ENCODE assay signal across 19 cellular contexts in genomic region chr17:69538795-69539194, GRCh38.
A peak's percentile ranks its signal among the peaks of the same experiment; 100 is the strongest.
DNase-seq lines count a peak whose midpoint lies in the region; ATAC-seq and TF ChIP-seq lines count a peak whose summit lies in the region.
"Had no signal": no experiment of that assay in that cellular context is flagged by ENCODE, and none has a peak within 500 bp of the region (broad histone marks: within the 10 kb centered on the region; RNA-seq: fewer than 3 reads in every experiment).

No MANE protein-coding gene starts in this region.

- no peaks in the 10 kb centered on the region for H3K4me1 ChIP-seq in Karpas-422 (ENCODE audit: low read length)
- H3K4me1 ChIP-seq: Caco-2 had no signal

- peak overlapping the region; percentile 71 for H3K27ac Mint-ChIP-seq in activated T-cell treated with anti-CD3 and anti-CD28 coated beads, Interleukin-2, amount 50 U/mL, for 24 hours
- peak overlapping the region; percentile 64 for H3K27ac Mint-ChIP-seq in progenitor cell of endocrine pancreas
- H3K27ac Mint-ChIP-seq: CD4-positive, alpha-beta T cell had no signal

- H3K4me3 Mint-ChIP-seq in activated T-cell treated with anti-CD3 and anti-CD28 coated beads, Interleukin-2, amount 50 U/mL, for 24 hours = no peak overlapping the region
- H3K4me3 Mint-ChIP-seq in activated T-cell treated with anti-CD3 and anti-CD28 coated beads, Interleukin-2, amount 50 U/mL, for 4 hours = no peak overlapping the region
- H3K4me3 Mint-ChIP-seq in progenitor cell of endocrine pancreas (ENCODE audit: low read depth) = no peak overlapping the region
- H3K4me3 Mint-ChIP-seq: CD4-positive, alpha-beta T cell had no signal

- ATAC-seq in activated T-cell treated with anti-CD3 and anti-CD28 coated beads, Interleukin-2, amount 50 U/mL, for 4 hours = no peak
- no peak for ATAC-seq in GM18505 (IDR thresholded peaks at IDR 0.05; ENCODE audit: unreplicated experiment)

- no peak overlapping the region for H3K4me2 ChIP-seq in Karpas-422 (ENCODE audit: low read depth, low read length, poor library complexity, severe bottlenecking)
- H3K4me2 ChIP-seq: KMS-11 had no signal

- no peak overlapping the region for H3K9ac ChIP-seq in Karpas-422 (ENCODE audit: low read length)
- H3K9ac ChIP-seq: KMS-11 had no signal

- no peaks in the 10 kb centered on the region for H3K79me2 ChIP-seq in Karpas-422 (ENCODE audit: low read length)

- no peaks in the 10 kb centered on the region for H3K9me2 ChIP-seq in Karpas-422 (replicated peaks; ENCODE audit: insufficient read depth, low read length)

- H3K9me3 ChIP-seq in WERI-Rb-1 (ENCODE audit: severe bottlenecking) = peaks cover 6% of the 10 kb centered on the region
- no peaks in the 10 kb centered on the region for H3K9me3 ChIP-seq in Karpas-422 (ENCODE audit: low read length)
- H3K9me3 ChIP-seq: Caco-2 had no signal

- H3K27me3 ChIP-seq in WERI-Rb-1 (ENCODE audit: insufficient read depth, low read depth, severe bottlenecking) (no peaks in the 10 kb centered on the region), Karpas-422 (ENCODE audit: low read length) (no peaks in the 10 kb centered on the region)

- H3K27me3 Mint-ChIP-seq in activated T-cell treated with anti-CD3 and anti-CD28 coated beads, Interleukin-2, amount 50 U/mL, for 24 hours = no peaks in the 10 kb centered on the region
- no peaks in the 10 kb centered on the region for H3K27me3 Mint-ChIP-seq in activated T-cell treated with anti-CD3 and anti-CD28 coated beads, Interleukin-2, amount 50 U/mL, for 4 hours (ENCODE audit: low read depth)
- no peaks in the 10 kb centered on the region for H3K27me3 Mint-ChIP-seq in progenitor cell of endocrine pancreas
- H3K27me3 Mint-ChIP-seq: CD4-positive, alpha-beta T cell had no signal

- TF ChIP-seq CTCF in WERI-Rb-1 (IDR thresholded peaks at IDR 0.05; ENCODE audit: low read depth, low read length) = no peak
- no peak for TF ChIP-seq CTCF in progenitor cell of endocrine pancreas (IDR thresholded peaks at IDR 0.05; ENCODE audit: unreplicated experiment)

- peak overlapping the region; percentile 65 for H3K27ac ChIP-seq in WERI-Rb-1
- peak overlapping the region; percentile 71 for H3K27ac ChIP-seq in epithelial cell of prostate
- H3K27ac ChIP-seq in Karpas-422 (ENCODE audit: low read length) = no peak overlapping the region
- H3K27ac ChIP-seq: KMS-11, RWPE1 had no signal

- H3K36me3 Mint-ChIP-seq in activated T-cell treated with anti-CD3 and anti-CD28 coated beads, Interleukin-2, amount 50 U/mL, for 24 hours (ENCODE audit: low read depth) = peaks cover 70% of the 10 kb centered on the region
- H3K36me3 Mint-ChIP-seq in activated T-cell treated with anti-CD3 and anti-CD28 coated beads, Interleukin-2, amount 50 U/mL, for 4 hours (ENCODE audit: insufficient read depth) = peaks cover 47% of the 10 kb centered on the region
- H3K36me3 Mint-ChIP-seq in progenitor cell of endocrine pancreas (ENCODE audit: insufficient read depth) = peaks cover 43% of the 10 kb centered on the region

- no peaks in the 10 kb centered on the region for H3K36me3 ChIP-seq in WERI-Rb-1
- peaks cover 36% of the 10 kb centered on the region; the same call in 1 of the 2 replicates for H3K36me3 ChIP-seq in Karpas-422 (ENCODE audit: insufficient read depth, low read length)

- no peak overlapping the region for H2AFZ ChIP-seq in Karpas-422 (ENCODE audit: low read length)
- H2AFZ ChIP-seq: PC-9 had no signal

- TF ChIP-seq POLR2A in GM18505 (IDR thresholded peaks at IDR 0.05; ENCODE audit: borderline replicate concordance, extremely low read depth, insufficient read depth, insufficient read length) (no peak), erythroblast (IDR thresholded peaks at IDR 0.05; ENCODE audit: low read length) (no peak)

- no peaks in the 10 kb centered on the region for H4K20me1 ChIP-seq in Karpas-422 (ENCODE audit: insufficient read depth, low read depth, low read length)

- no peaks in the 10 kb centered on the region for H3K9me3 Mint-ChIP-seq in activated T-cell treated with anti-CD3 and anti-CD28 coated beads, Interleukin-2, amount 50 U/mL, for 24 hours
- H3K9me3 Mint-ChIP-seq in activated T-cell treated with anti-CD3 and anti-CD28 coated beads, Interleukin-2, amount 50 U/mL, for 4 hours = no peaks in the 10 kb centered on the region
- no peaks in the 10 kb centered on the region for H3K9me3 Mint-ChIP-seq in progenitor cell of endocrine pancreas (ENCODE audit: low read depth)
- H3K9me3 Mint-ChIP-seq: CD4-positive, alpha-beta T cell had no signal

- H3K4me3 ChIP-seq in WERI-Rb-1 (ENCODE audit: low read depth, low read length) = no peak overlapping the region
- no peak overlapping the region for H3K4me3 ChIP-seq in Karpas-422 (ENCODE audit: low read length)

- DNase-seq in activated T-cell treated with anti-CD3 and anti-CD28 coated beads, Interleukin-2, amount 50 U/mL, for 24 hours = no peak
- no peak for DNase-seq in activated T-cell treated with anti-CD3 and anti-CD28 coated beads, Interleukin-2, amount 50 U/mL, for 4 hours
- DNase-seq in WERI-Rb-1 (no peak), epithelial cell of prostate (ENCODE audit: low read depth, low spot score) (no peak), progenitor cell of endocrine pancreas (ENCODE audit: low spot score, unreplicated experiment) (no peak), Karpas-422 (no peak), erythroblast (lab: John Stamatoyannopoulos, UW) (no peak)
- DNase-seq: Caco-2; CD4-positive, alpha-beta T cell; GDM1; GOT3; NCI-H1436; NCI-H1930; NCI-H345; NCI-H526; PC-9 had no signal

- peaks cover 12% of the 10 kb centered on the region for H3K4me1 Mint-ChIP-seq in activated T-cell treated with anti-CD3 and anti-CD28 coated beads, Interleukin-2, amount 50 U/mL, for 24 hours (ENCODE audit: low read depth)
- no peaks in the 10 kb centered on the region for H3K4me1 Mint-ChIP-seq in activated T-cell treated with anti-CD3 and anti-CD28 coated beads, Interleukin-2, amount 50 U/mL, for 4 hours (ENCODE audit: low read depth)
- H3K4me1 Mint-ChIP-seq in progenitor cell of endocrine pancreas (ENCODE audit: low read depth) = no peaks in the 10 kb centered on the region
